ENCODE assay signal across 24 cellular contexts in the genomic region with DNA sequence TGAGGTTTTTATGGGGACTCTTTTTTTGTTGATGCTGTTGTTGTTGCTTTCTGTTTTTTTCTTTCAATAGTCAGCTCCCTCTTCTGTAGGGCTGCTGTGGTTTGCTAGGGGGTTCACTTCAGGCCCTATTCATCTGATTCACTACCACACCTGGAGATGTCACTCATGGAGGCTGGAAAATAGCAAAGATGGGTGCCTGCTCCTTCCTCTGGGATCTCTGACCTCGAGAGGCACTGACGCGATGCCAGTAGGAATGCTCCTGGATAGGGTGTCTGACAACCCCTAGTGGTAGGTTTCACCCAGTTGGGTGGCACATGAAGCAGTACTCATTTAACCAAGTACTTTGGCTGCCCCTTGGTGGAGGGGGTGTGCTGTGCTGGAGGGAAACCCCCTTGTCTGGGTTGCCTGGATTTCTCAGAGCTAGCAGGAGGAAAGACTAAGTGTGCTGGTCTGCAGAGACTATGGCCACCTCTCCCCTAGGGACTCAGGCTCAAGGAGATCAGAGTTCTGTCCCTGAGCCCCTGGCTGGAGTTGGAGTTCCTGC.
DNase-seq lines count a peak whose midpoint lies in the region; ATAC-seq and TF ChIP-seq lines count a peak whose summit lies in the region.
"Had no signal": no experiment of that assay in that cellular context is flagged by ENCODE, and none has a peak within 500 bp of the region (broad histone marks: within the 10 kb centered on the region; RNA-seq: fewer than 3 reads in every experiment).

No MANE protein-coding gene starts in this region.

- POLR2A ChIA-PET in A673 (lab: Charles Lee; ENCODE audit: low non-redundant PET) = no interaction called here

- no peak for TF ChIP-seq POLR2A in lower leg skin (IDR thresholded peaks at IDR 0.05)

- no peak for ATAC-seq in left colon
- ATAC-seq: HepG2, PC-3, Right ventricle myocardium inferior had no signal

- intact Hi-C loops in A673 (cut with micrococcal nuclease; ENCODE audit: unreplicated experiment) (loop anchor here (5.0 kb wide), 2 partner anchors 430 to 745 kb away; partner anchors contain the start of gene TMTC2), left colon (cut with DNase I, micrococcal nuclease) (no loop called here), lower leg skin (cut with DNase I; ENCODE audit: low total_unique reads) (no loop called here)

- H3K9me3 ChIP-seq in A673 (ENCODE audit: low read depth, low read length, poor library complexity, severe bottlenecking) = no peaks in the 10 kb centered on the region

- CTCF ChIA-PET in A673 (lab: Charles Lee) = interaction anchor here (0.6 kb wide), 1 partner anchor 1602 kb away, joined by 3 read pairs; no protein-coding TSS in a partner anchor

- H3K4me1 ChIP-seq in A673 (ENCODE audit: insufficient read depth, low read length, poor library complexity, severe bottlenecking) = no peaks in the 10 kb centered on the region
- H3K4me1 ChIP-seq: SJSA1 had no signal

- H3K36me3 ChIP-seq in A673 (ENCODE audit: insufficient read depth, low read length, poor library complexity, severe bottlenecking) = no peaks in the 10 kb centered on the region
- H3K36me3 ChIP-seq: SJSA1 had no signal

- TF ChIP-seq CTCF in A673 (conservative IDR thresholded peaks at IDR 0.05; ENCODE audit: low read depth, low read length) = no peak
- TF ChIP-seq CTCF in lower leg skin (IDR thresholded peaks at IDR 0.05) = no peak

- no TSS peak for BruUV-seq in A673 (replicated peaks; lab: Mats Ljungman, UMichigan)

- no peak overlapping the region for H3K4me3 ChIP-seq in A673 (ENCODE audit: low read depth, low read length, poor library complexity, severe bottlenecking)
- no peak overlapping the region for H3K4me3 ChIP-seq in lower leg skin (ENCODE audit: low read depth, poor library complexity, severe bottlenecking)
- H3K4me3 ChIP-seq: SJSA1 had no signal

- WGBS in lower leg skin, 2 donors = 93 to 96% methylated on average over 3 of the region's 3 CpGs

- H3K27ac ChIP-seq in A673 (ENCODE audit: low read depth, low read length, poor library complexity, severe bottlenecking) = no peak overlapping the region
- H3K27ac ChIP-seq: SJSA1 had no signal

- no peaks in the 10 kb centered on the region for H3K27me3 ChIP-seq in A673 (replicated peaks; ENCODE audit: insufficient read depth, low read depth, low read length, poor library complexity)
- H3K27me3 ChIP-seq: SJSA1 had no signal

- DNase-seq in A673 (ENCODE audit: low spot score) (peak; percentile 8), HT1080 (ENCODE audit: low read depth) (peak; percentile 7), UCSD-AML1 (lab: John Stamatoyannopoulos, UW; ENCODE audit: unreplicated experiment) (peak; percentile 2), iPS-NIHi7 (ENCODE audit: extremely low spot score) (peak; percentile 16), NCI-H2196 (lab: John Stamatoyannopoulos, UW; ENCODE audit: unreplicated experiment) (no peak), left colon (no peak), islet precursor cell (no peak), lower leg skin (ENCODE audit: low spot score in 2 of 2) (no peak)
- DNase-seq: 8988T; Calu3; GOT3; Karpas-422; NCI-H1105; NCI-H146; NCI-H1930; NCI-H2107; NCI-H446; NCI-H524 treated with DMSO at 0.1 percent for 48 hours; NCI-H82; NK-92 treated with Interleukin-12 subunit alpha and Interleukin-12 subunit beta, amount 100 ng/mL, for 24 hours; PC-3 had no signal

Comparison
In these comparisons a context has a peak if more than half of its experiments do, and no peak if none do; other contexts are left out.
1. DNase-seq: peak in A673 (single experiment), HT1080 (single experiment), UCSD-AML1 (single experiment) and iPS-NIHi7 (single experiment); none in NCI-H2196 (single experiment), left colon (0 of 2), islet precursor cell (single experiment) and lower leg skin (0 of 2).